Comparison of ENCODE assay signal across 11 cellular contexts in genomic region chr10:110883924-110884323, GRCh38. TPM values are rescaled to one million over a fixed set of nuclear protein-coding genes. Genes with fewer than 3 reads are reported as not detected.
DNase-seq lines count a peak whose midpoint lies in the region; ATAC-seq, FAIRE-seq and TF ChIP-seq lines count a peak whose summit lies in the region.
"Had no signal": no experiment of that assay in that cellular context is flagged by ENCODE, and none has a peak within 500 bp of the region (broad histone marks: within the 10 kb centered on the region; RNA-seq: fewer than 3 reads in every experiment).

No MANE protein-coding gene starts in this region.

- 3% methylated on average over 10 of the region's 10 CpGs for WGBS in K562 (ENCODE audit: insufficient coverage, low coverage, missing lambda C conversion rate)

- H3K9me1 ChIP-seq in K562 (ENCODE audit: control insufficient read depth, insufficient read depth, low read length): no peaks in the 10 kb centered on the region

- H3K4me1 Mint-ChIP-seq in CD4-positive, CD25-positive, alpha-beta regulatory T cell: peaks cover 36 to 73% (median 43%) of the 10 kb centered on the region in 4 donors
- H3K4me1 Mint-ChIP-seq in naive thymus-derived CD8-positive, alpha-beta T cell: peaks cover 30 to 79% (median 66%) of the 10 kb centered on the region in 4 donors

- TF ChIP-seq EP300 in K562 (IDR thresholded peaks at IDR 0.05; ENCODE audit: low read length): no peak

- H3K4me2 ChIP-seq in KMS-11 (peak overlapping the region; percentile 77), K562 (ENCODE audit: insufficient read depth, low read length) (peak overlapping the region; percentile 77)

- no TSS peak for BruUV-seq in K562 (replicated peaks; lab: Mats Ljungman, UMichigan)

- H3K36me3 ChIP-seq in CD4-positive, CD25-positive, alpha-beta regulatory T cell (ENCODE audit: control insufficient read depth, insufficient read depth, low read length): peaks cover 79% of the 10 kb centered on the region
- H3K36me3 ChIP-seq in KMS-11 (ENCODE audit: insufficient read depth) (no peaks in the 10 kb centered on the region), K562 (ENCODE audit: control insufficient read depth, insufficient read depth, low read length) (peaks cover 19% of the 10 kb centered on the region), vagina (peaks cover 0 to 51% of the 10 kb centered on the region in 2 donors)

- peaks cover 36% of the 10 kb centered on the region for H3K4me1 ChIP-seq in CD4-positive, CD25-positive, alpha-beta regulatory T cell (ENCODE audit: control insufficient read depth, insufficient read depth, low read length, poor library complexity, severe bottlenecking)
- H3K4me1 ChIP-seq in KMS-11 (ENCODE audit: low read depth, poor library complexity, severe bottlenecking) (peaks cover 37% of the 10 kb centered on the region), K562 (replicated peaks in 1 of 2; ENCODE audit: control insufficient read depth in 2 of 2, insufficient read depth in 2 of 2, low read length in 2 of 2) (peaks cover 0 to 5% of the 10 kb centered on the region in 2 experiments; a peak in 3 of 5 replicates), vagina (peaks cover 33% of the 10 kb centered on the region)

- H3K36me3 Mint-ChIP-seq in CD4-positive, CD25-positive, alpha-beta regulatory T cell: peaks cover 51% of the 10 kb centered on the region
- H3K36me3 Mint-ChIP-seq in naive thymus-derived CD8-positive, alpha-beta T cell: peaks cover 21 to 81% (median 31%) of the 10 kb centered on the region in 3 donors

- H3K27ac Mint-ChIP-seq in CD4-positive, CD25-positive, alpha-beta regulatory T cell: peak overlapping the region in 2 of 3 donors; percentile 9 to 16
- peak overlapping the region; percentile 54 to 90 (median 84) for H3K27ac Mint-ChIP-seq in naive thymus-derived CD8-positive, alpha-beta T cell

- FAIRE-seq in K562 (lab: Jason Lieb, UNC): peak; percentile 58

- in situ Hi-C loops in K562 (cut with MboI): loop anchor here (25.0 kb wide), 1 partner anchor 272 kb away; no protein-coding TSS in a partner anchor

- H3K27me3 Mint-ChIP-seq in CD4-positive, CD25-positive, alpha-beta regulatory T cell: no peaks in the 10 kb centered on the region
- no peaks in the 10 kb centered on the region for H3K27me3 Mint-ChIP-seq in naive thymus-derived CD8-positive, alpha-beta T cell

- no peak for TF ChIP-seq RAD21 in K562 (CRISPR knock-in tag; conservative IDR thresholded peaks at IDR 0.05 in 1 of 2, IDR thresholded peaks at IDR 0.05 in 1 of 2)

- H3K27ac ChIP-seq in CD4-positive, CD25-positive, alpha-beta regulatory T cell (ENCODE audit: insufficient read depth, low read length, poor library complexity, severe bottlenecking): peak overlapping the region; percentile 24
- no peak overlapping the region for H3K27ac ChIP-seq in KMS-11
- peak overlapping the region; percentile 46 for H3K27ac ChIP-seq in K562 (ENCODE audit: extremely low read depth, low read depth, low read length)
- H3K27ac ChIP-seq in vagina: no peak overlapping the region
- H3K27ac ChIP-seq: cardiac muscle cell had no signal

- no peaks in the 10 kb centered on the region for H3K27me3 ChIP-seq in CD4-positive, CD25-positive, alpha-beta regulatory T cell (ENCODE audit: control insufficient read depth, insufficient read depth, low read length)
- H3K27me3 ChIP-seq in KMS-11 (ENCODE audit: insufficient read depth, low read depth) (no peaks in the 10 kb centered on the region), K562 (ENCODE audit: control insufficient read depth in 2 of 2, insufficient read depth in 2 of 2, low read length in 2 of 2) (no peaks in the 10 kb centered on the region), vagina (no peaks in the 10 kb centered on the region)
- H3K27me3 ChIP-seq: cardiac muscle cell had no signal

- TF ChIP-seq CTCF in KMS-11 (conservative IDR thresholded peaks at IDR 0.05; ENCODE audit: low read depth, low read length) (no peak), K562 (IDR thresholded peaks at IDR 0.05 in 2 of 3, conservative IDR thresholded peaks at IDR 0.05 in 1 of 3; ENCODE audit: insufficient read depth in 2 of 3, low read depth in 1 of 3, low read length in 3 of 3) (no peak), vagina (IDR thresholded peaks at IDR 0.05) (no peak)

- H2AFZ ChIP-seq in KMS-11 (ENCODE audit: low read depth) (no peak overlapping the region), K562 (ENCODE audit: low read depth, low read length) (peak overlapping the region; percentile 78)

- no peak for ATAC-seq in CD4-positive, CD25-positive, alpha-beta regulatory T cell (ENCODE audit: low read depth in 2 of 2)
- ATAC-seq in K562 (peak; percentile 75), GM19328 (IDR thresholded peaks at IDR 0.05; ENCODE audit: unreplicated experiment) (no peak)
- peak in 1 of 2 donors; percentile 40 for ATAC-seq in naive thymus-derived CD8-positive, alpha-beta T cell

- intact Hi-C loops in K562 (cut with micrococcal nuclease): no loop called here
- intact Hi-C loops in vagina (cut with DNase I): no loop called here

- H3K9me3 ChIP-seq in CD4-positive, CD25-positive, alpha-beta regulatory T cell (ENCODE audit: control insufficient read depth in 2 of 2, low read length in 2 of 2): no peaks in the 10 kb centered on the region
- H3K9me3 ChIP-seq in K562 (replicated peaks; ENCODE audit: control insufficient read depth, insufficient read depth, low read depth, low read length) (no peaks in the 10 kb centered on the region), vagina (no peaks in the 10 kb centered on the region)

- H3K4me3 Mint-ChIP-seq in CD4-positive, CD25-positive, alpha-beta regulatory T cell: peak overlapping the region; percentile 37 to 77 (median 66)
- peak overlapping the region; percentile 31 to 83 (median 72) for H3K4me3 Mint-ChIP-seq in naive thymus-derived CD8-positive, alpha-beta T cell

- H3K9me3 Mint-ChIP-seq in CD4-positive, CD25-positive, alpha-beta regulatory T cell: no peaks in the 10 kb centered on the region
- no peaks in the 10 kb centered on the region for H3K9me3 Mint-ChIP-seq in naive thymus-derived CD8-positive, alpha-beta T cell

- DNase-seq in CD4-positive, CD25-positive, alpha-beta regulatory T cell: no peak
- DNase-seq in K562 (ENCODE audit: extremely low read depth in 1 of 4, low spot score in 3 of 4) (peak in 1 of 4 experiments; percentile 46), NCI-H446 (lab: John Stamatoyannopoulos, UW) (no peak), vagina (ENCODE audit: extremely low spot score in 2 of 2) (no peak), NAMALWA (ENCODE audit: low spot score) (no peak)
- no peak for DNase-seq in naive thymus-derived CD8-positive, alpha-beta T cell
- DNase-seq: NCI-H1436 treated with DMSO at 0.1 percent for 48 hours; NK-92 treated with Interleukin-12 subunit alpha and Interleukin-12 subunit beta, amount 100 ng/mL, for 24 hours had no signal

- POLR2A ChIA-PET in K562 (lab: Yijun Ruan, JAX): interaction anchor here (0.7 to 1.2 kb wide), 3 partner anchors 10 to 15 kb away, joined by 3 to 4 read pairs (median 3); no protein-coding TSS in a partner anchor
- POLR2A ChIA-PET in naive thymus-derived CD8-positive, alpha-beta T cell (lab: Charles Lee): interaction anchor here (0.9 to 2.1 kb wide), 4 partner anchors 8 to 50 kb away, joined by 3 to 5 read pairs (median 4); no protein-coding TSS in a partner anchor

- peak overlapping the region; percentile 65 for H3K4me3 ChIP-seq in CD4-positive, CD25-positive, alpha-beta regulatory T cell (ENCODE audit: low read depth, low read length)
- H3K4me3 ChIP-seq in KMS-11 (IDR thresholded peaks at IDR 0.05; ENCODE audit: insufficient read depth, low read depth, low read length): no peak overlapping the region
- peak overlapping the region; percentile 21; the same call in 1 of the 2 replicates for H3K4me3 ChIP-seq in K562
- H3K4me3 ChIP-seq in vagina: no peak overlapping the region
- H3K4me3 ChIP-seq: cardiac muscle cell had no signal

- no peak for TF ChIP-seq POLR2A in K562 (conservative IDR thresholded peaks at IDR 0.05)
- no peak for TF ChIP-seq POLR2A in vagina (IDR thresholded peaks at IDR 0.05)

- CTCF ChIA-PET in K562 (lab: Yijun Ruan, JAX; ENCODE audit: low intra/inter-chr PET ratio): no interaction called here

- no peak overlapping the region for H3K9ac ChIP-seq in KMS-11
- H3K9ac ChIP-seq in K562 (ENCODE audit: insufficient read depth in 1 of 2, low read depth in 2 of 2, low read length in 2 of 2): peak overlapping the region; percentile 48 to 78; a peak in 2 of 4 replicates

- H4K20me1 ChIP-seq in KMS-11 (ENCODE audit: insufficient read depth) (no peaks in the 10 kb centered on the region), K562 (replicated peaks; ENCODE audit: control insufficient read depth, insufficient read depth, low read length) (no peaks in the 10 kb centered on the region)

- H3K79me2 ChIP-seq in KMS-11 (ENCODE audit: insufficient read depth, low read depth) (no peaks in the 10 kb centered on the region), K562 (ENCODE audit: control insufficient read depth, insufficient read depth, low read length) (no peaks in the 10 kb centered on the region)

RNA-seq across cellular contexts. Expression of gene PDCD4, which starts 12.2 kb away (rescaled TPM):
- 213 TPM for total RNA-seq in CD4-positive, CD25-positive, alpha-beta regulatory T cell
- polyA plus RNA-seq in CD4-positive, CD25-positive, alpha-beta regulatory T cell: 100 to 1,000 TPM; 167 to 224 (median 195) TPM
- 9.1 and 68.5 TPM in 2 replicates for total RNA-seq in K562 (2011; cell fraction: chromatin; rRNA removed; ENCODE audit: low replicate concordance)
- total RNA-seq in K562 (2011; cell fraction: nucleolus; rRNA removed): 2.7 and 5.9 TPM in 2 replicates
- total RNA-seq in K562 (2011; cell fraction: nucleoplasm; rRNA removed): 15.7 and 17.2 TPM in 2 replicates
- total RNA-seq in K562 (2014; rRNA removed) (20.2 and 22.5 TPM in 2 replicates), K562 (2014; rRNA removed; fragmentation: Illumina TruSeq; extraction: Trizol) (33.7 and 44.2 TPM in 2 replicates), K562 (2015; rRNA removed; fragmentation: Illumina TruSeq; extraction: Trizol) (15.9 and 18.3 TPM in 2 replicates), K562 (2021) (28.0 and 44.1 TPM in 2 replicates), vagina (110 TPM)
- polyA plus RNA-seq in K562 (2011; rRNA removed) (28.1 and 40.2 TPM in 2 replicates), K562 (2014; fragmentation: Illumina TruSeq; extraction: Trizol) (38.0 and 38.2 TPM in 2 replicates), K562 (2014; fragmentation: Nextera tagmentation; extraction: Ambion mirVana) (10 to 100 TPM; 12.9 to 18.1 TPM), K562 (2014; rRNA removed) (34.4 and 36.6 TPM in 2 replicates)
- 2.7 and 13.3 TPM in 2 replicates for polyA plus RNA-seq in K562 (2011; cell fraction: cytosol; rRNA removed)
- polyA plus RNA-seq in K562 (2011; cell fraction: nucleus; rRNA removed): 11.9 and 17.6 TPM in 2 replicates
- polyA plus RNA-seq in K562 (2012): 38.4 and 47.3 TPM in 2 replicates
- 37.7 and 52.1 TPM in 2 replicates for polyA minus RNA-seq in K562 (2011; rRNA and poly(A)+ RNA removed)
- polyA minus RNA-seq in K562 (2011; cell fraction: cytosol; rRNA and poly(A)+ RNA removed): 14.9 and 17.9 TPM in 2 replicates
- polyA minus RNA-seq in K562 (2011; cell fraction: nucleus; rRNA and poly(A)+ RNA removed): 11.0 and 21.5 TPM in 2 replicates
- total RNA-seq in naive thymus-derived CD8-positive, alpha-beta T cell: 100 to 1,000 TPM; 361 to 367 TPM
- 100 to 1,000 TPM; 318 to 385 (median 341) TPM for polyA plus RNA-seq in naive thymus-derived CD8-positive, alpha-beta T cell

RNA-seq across cellular contexts. Expression of gene BBIP1, which starts 35.1 kb away (rescaled TPM):
- 42.3 TPM for total RNA-seq in CD4-positive, CD25-positive, alpha-beta regulatory T cell
- 10 to 100 TPM; 34.1 to 39.8 (median 36.8) TPM for polyA plus RNA-seq in CD4-positive, CD25-positive, alpha-beta regulatory T cell
- 8.1 and 22.8 TPM in 2 replicates for total RNA-seq in K562 (2011; cell fraction: chromatin; rRNA removed; ENCODE audit: low replicate concordance)
- 5.1 and 5.5 TPM in 2 replicates for total RNA-seq in K562 (2011; cell fraction: nucleolus; rRNA removed)
- total RNA-seq in K562 (2011; cell fraction: nucleoplasm; rRNA removed): 9.8 and 37.7 TPM in 2 replicates
- total RNA-seq in K562 (2014; rRNA removed) (5.2 and 12.2 TPM in 2 replicates), K562 (2014; rRNA removed; fragmentation: Illumina TruSeq; extraction: Trizol) (19.4 and 21.2 TPM in 2 replicates), K562 (2015; rRNA removed; fragmentation: Illumina TruSeq; extraction: Trizol) (18.1 and 18.9 TPM in 2 replicates), K562 (2021) (12.5 and 17.2 TPM in 2 replicates), vagina (15.2 TPM)
- polyA plus RNA-seq in K562 (2011; rRNA removed) (19.2 and 24.2 TPM in 2 replicates), K562 (2014; fragmentation: Illumina TruSeq; extraction: Trizol) (23.0 and 27.8 TPM in 2 replicates), K562 (2014; fragmentation: Nextera tagmentation; extraction: Ambion mirVana) (10 to 100 TPM; 30.6 to 31.0 TPM), K562 (2014; rRNA removed) (14.1 and 17.3 TPM in 2 replicates)
- polyA plus RNA-seq in K562 (2011; cell fraction: cytosol; rRNA removed): 2.6 and 4.7 TPM in 2 replicates
- polyA plus RNA-seq in K562 (2011; cell fraction: nucleus; rRNA removed): 8.6 and 11.2 TPM in 2 replicates
- 17.8 and 20.6 TPM in 2 replicates for polyA plus RNA-seq in K562 (2012)
- polyA minus RNA-seq in K562 (2011; rRNA and poly(A)+ RNA removed): 17.2 and 21.9 TPM in 2 replicates
- polyA minus RNA-seq in K562 (2011; cell fraction: cytosol; rRNA and poly(A)+ RNA removed): 3.5 and 5.2 TPM in 2 replicates
- 7.0 and 15.1 TPM in 2 replicates for polyA minus RNA-seq in K562 (2011; cell fraction: nucleus; rRNA and poly(A)+ RNA removed)
- 10 to 100 TPM; 46.5 to 60.3 TPM for total RNA-seq in naive thymus-derived CD8-positive, alpha-beta T cell
- polyA plus RNA-seq in naive thymus-derived CD8-positive, alpha-beta T cell: 10 to 100 TPM; 25.1 to 29.7 (median 29.0) TPM

RNA-seq across cellular contexts. Expression of gene SHOC2, which starts 35.5 kb away (rescaled TPM):
- 91.3 TPM for total RNA-seq in CD4-positive, CD25-positive, alpha-beta regulatory T cell
- 10 to 100 TPM; 62.1 to 68.0 (median 64.1) TPM for polyA plus RNA-seq in CD4-positive, CD25-positive, alpha-beta regulatory T cell
- total RNA-seq in K562 (2011; cell fraction: chromatin; rRNA removed; ENCODE audit: low replicate concordance): 6.3 and 27.4 TPM in 2 replicates
- 3.5 and 5.8 TPM in 2 replicates for total RNA-seq in K562 (2011; cell fraction: nucleolus; rRNA removed)
- 8.9 and 10.8 TPM in 2 replicates for total RNA-seq in K562 (2011; cell fraction: nucleoplasm; rRNA removed)
- total RNA-seq in K562 (2014; rRNA removed) (9.2 and 10.2 TPM in 2 replicates), K562 (2014; rRNA removed; fragmentation: Illumina TruSeq; extraction: Trizol) (14.6 and 17.2 TPM in 2 replicates), K562 (2015; rRNA removed; fragmentation: Illumina TruSeq; extraction: Trizol) (13.8 and 16.1 TPM in 2 replicates), K562 (2021) (16.8 and 17.2 TPM in 2 replicates), vagina (40.0 TPM)
- polyA plus RNA-seq in K562 (2011; rRNA removed) (10.2 and 14.9 TPM in 2 replicates), K562 (2014; fragmentation: Illumina TruSeq; extraction: Trizol) (16.3 and 17.2 TPM in 2 replicates), K562 (2014; fragmentation: Nextera tagmentation; extraction: Ambion mirVana) (10 to 100 TPM; 11.4 to 17.5 TPM), K562 (2014; rRNA removed) (9.2 and 10.3 TPM in 2 replicates)
- polyA plus RNA-seq in K562 (2011; cell fraction: cytosol; rRNA removed): 3.5 and 6.9 TPM in 2 replicates
- 3.3 and 4.2 TPM in 2 replicates for polyA plus RNA-seq in K562 (2011; cell fraction: nucleus; rRNA removed)
- 11.0 and 13.0 TPM in 2 replicates for polyA plus RNA-seq in K562 (2012)
- 28.5 and 31.2 TPM in 2 replicates for polyA minus RNA-seq in K562 (2011; rRNA and poly(A)+ RNA removed)
- 6.8 and 13.1 TPM in 2 replicates for polyA minus RNA-seq in K562 (2011; cell fraction: cytosol; rRNA and poly(A)+ RNA removed)
- polyA minus RNA-seq in K562 (2011; cell fraction: nucleus; rRNA and poly(A)+ RNA removed): 9.7 and 21.9 TPM in 2 replicates
- 10 to 100 TPM; 66.1 to 72.6 TPM for total RNA-seq in naive thymus-derived CD8-positive, alpha-beta T cell
- polyA plus RNA-seq in naive thymus-derived CD8-positive, alpha-beta T cell: 10 to 100 TPM; 43.2 to 58.3 (median 57.7) TPM

Comparison
In these comparisons a context has a peak if more than half of its experiments do, and no peak if none do; other contexts are left out.
1. H3K27ac ChIP-seq: peak in CD4-positive, CD25-positive, alpha-beta regulatory T cell (single experiment) and K562 (single experiment); none in KMS-11 (single experiment) and vagina (single experiment).
2. H3K4me3 ChIP-seq: peak in CD4-positive, CD25-positive, alpha-beta regulatory T cell (single experiment) and K562 (single experiment); none in KMS-11 (single experiment) and vagina (0 of 2).